Comparison of ENCODE assay signal across 17 cellular contexts in the genomic region with DNA sequence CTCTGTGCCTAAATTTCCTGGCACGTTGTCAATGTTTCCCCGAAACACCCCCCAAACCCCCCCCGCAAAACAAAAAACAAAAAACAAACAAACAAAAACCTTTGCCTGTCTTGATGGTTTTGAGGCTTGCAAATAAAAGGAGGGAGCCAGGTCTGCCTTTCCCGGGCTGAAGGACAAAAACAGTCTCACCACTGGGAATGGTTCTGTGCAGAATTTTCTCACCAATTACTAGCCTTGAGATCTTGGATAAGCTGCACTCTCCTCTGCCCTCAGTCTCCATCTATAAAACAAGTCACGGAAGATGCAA. TPM values are rescaled to one million over a fixed set of nuclear protein-coding genes. Genes with fewer than 3 reads are reported as not detected.
DNase-seq lines count a peak whose midpoint lies in the region; ATAC-seq, FAIRE-seq and TF ChIP-seq lines count a peak whose summit lies in the region.
"Had no signal": no experiment of that assay in that cellular context is flagged by ENCODE, and none has a peak within 500 bp of the region (broad histone marks: within the 10 kb centered on the region; RNA-seq: fewer than 3 reads in every experiment).

No MANE protein-coding gene starts in this region.

- peaks cover 4% of the 10 kb centered on the region for H3K4me1 ChIP-seq in KMS-11 (ENCODE audit: low read depth, poor library complexity, severe bottlenecking)
- H3K4me1 ChIP-seq in GM12878 (ENCODE audit: control insufficient read depth, insufficient read depth, low read length): peaks cover 14% of the 10 kb centered on the region
- peaks cover 0 to 50% (median 28%) of the 10 kb centered on the region in 6 donors for H3K4me1 ChIP-seq in spleen

- no peak for ATAC-seq in GM12878
- ATAC-seq: esophagus mucosa had no signal

- no peaks in the 10 kb centered on the region for H4K20me1 ChIP-seq in KMS-11 (ENCODE audit: insufficient read depth)
- no peaks in the 10 kb centered on the region for H4K20me1 ChIP-seq in GM12878 (ENCODE audit: control insufficient read depth, insufficient read depth)

- RAD21 ChIA-PET in GM12878 (lab: Charles Lee; ENCODE audit: unreplicated experiment): interaction anchor here (1.0 to 1.3 kb wide), 2 partner anchors 47 to 83 kb away, joined by 3 read pairs; no protein-coding TSS in a partner anchor

- TF ChIP-seq POLR2A in GM12878 (IDR thresholded peaks at IDR 0.05; ENCODE audit: low read depth, low read length) (no peak), spleen (IDR thresholded peaks at IDR 0.05) (no peak)

- no peaks in the 10 kb centered on the region for H3K27me3 ChIP-seq in KMS-11 (ENCODE audit: insufficient read depth, low read depth)
- H3K27me3 ChIP-seq in GM12878 (replicated peaks in 1 of 2; ENCODE audit: control insufficient read depth in 2 of 2, insufficient read depth in 2 of 2, low read length in 1 of 2): peaks cover 5 to 9% of the 10 kb centered on the region in 2 experiments
- H3K27me3 ChIP-seq in spleen (replicated peaks in 1 of 7): peaks cover 9 to 100% (median 96%) of the 10 kb centered on the region in 7 donors

- no peak for TF ChIP-seq EP300 in GM12878 (IDR thresholded peaks at IDR 0.05; ENCODE audit: borderline replicate concordance in 1 of 2, control insufficient read depth in 1 of 2, low read depth in 2 of 2, low read length in 2 of 2)

- H3K4me3 Mint-ChIP-seq in activated naive CD4-positive, alpha-beta T cell treated with anti-CD3 and anti-CD28 coated beads, Interleukin-2, amount 50 U/mL, for 24 hours: peak overlapping the region; percentile 44
- H3K4me3 Mint-ChIP-seq in type B pancreatic cell (peak overlapping the region; percentile 38), Calu3 (ENCODE audit: low read depth, unreplicated experiment) (no peak overlapping the region)

- DNase-seq in activated naive CD4-positive, alpha-beta T cell treated with anti-CD3 and anti-CD28 coated beads, Interleukin-2, amount 50 U/mL, for 16 hours: no peak
- DNase-seq in GM12878 (ENCODE audit: low read depth, low spot score) (no peak), type B pancreatic cell (ENCODE audit: extremely low spot score, unreplicated experiment) (no peak), inferior parietal cortex (ENCODE audit: extremely low spot score) (no peak), Calu3 (no peak), spleen (no peak)
- DNase-seq: dermis blood vessel endothelial cell; DND-41; NCI-H2081; nucleus accumbens; stimulated activated naive CD4-positive, alpha-beta T cell had no signal

- H2AFZ ChIP-seq in KMS-11 (ENCODE audit: low read depth) (no peak overlapping the region), GM12878 (ENCODE audit: control insufficient read depth, low read depth, low read length) (no peak overlapping the region)

- CTCF ChIA-PET in GM12878 (lab: Yijun Ruan, JAX): interaction anchor here (0.6 kb wide), 1 partner anchor 129 kb away, joined by 3 read pairs; no protein-coding TSS in a partner anchor
- CTCF ChIA-PET in Calu3 (lab: Charles Lee): interaction anchor here (0.6 kb wide), 1 partner anchor 8 kb away, joined by 4 read pairs; no protein-coding TSS in a partner anchor

- TF ChIP-seq CTCF in KMS-11 (conservative IDR thresholded peaks at IDR 0.05; ENCODE audit: low read depth, low read length) (no peak), GM12878 (IDR thresholded peaks at IDR 0.05 in 2 of 3, conservative IDR thresholded peaks at IDR 0.05 in 1 of 3; ENCODE audit: control insufficient read depth in 2 of 3, extremely low read depth in 1 of 3, insufficient read depth in 1 of 3, low read depth in 3 of 3, low read length in 3 of 3) (no peak), type B pancreatic cell (conservative IDR thresholded peaks at IDR 0.05) (no peak), Calu3 (IDR thresholded peaks at IDR 0.05; ENCODE audit: unreplicated experiment) (no peak), spleen (IDR thresholded peaks at IDR 0.05 in 8 of 11, conservative IDR thresholded peaks at IDR 0.05 in 3 of 11) (no peak)

- H3K27me3 Mint-ChIP-seq in activated naive CD4-positive, alpha-beta T cell treated with anti-CD3 and anti-CD28 coated beads, Interleukin-2, amount 50 U/mL, for 24 hours: peaks cover 72% of the 10 kb centered on the region
- H3K27me3 Mint-ChIP-seq in type B pancreatic cell (peaks cover 96% of the 10 kb centered on the region), Calu3 (ENCODE audit: unreplicated experiment) (peaks cover 16% of the 10 kb centered on the region)

- SMC1A ChIA-PET in GM12878 (lab: Charles Lee; ENCODE audit: uncharacterized antibody, unreplicated experiment): no interaction called here

- H3K9me3 Mint-ChIP-seq in activated naive CD4-positive, alpha-beta T cell treated with anti-CD3 and anti-CD28 coated beads, Interleukin-2, amount 50 U/mL, for 24 hours: no peaks in the 10 kb centered on the region
- H3K9me3 Mint-ChIP-seq in type B pancreatic cell (no peaks in the 10 kb centered on the region), Calu3 (ENCODE audit: low read depth, unreplicated experiment) (no peaks in the 10 kb centered on the region)

- H3K4me2 ChIP-seq in KMS-11: peak overlapping the region; percentile 88; the same call in 1 of the 2 replicates
- H3K4me2 ChIP-seq in GM12878 (ENCODE audit: control insufficient read depth, insufficient read depth): peak overlapping the region; percentile 78

- H3K9me3 ChIP-seq in GM12878 (replicated peaks; ENCODE audit: control insufficient read depth, insufficient read depth, low read length) (peaks cover 9% of the 10 kb centered on the region), spleen (peaks cover 0 to 23% (median 13%) of the 10 kb centered on the region in 8 donors)

- peak overlapping the region; percentile 72 for H3K4me3 ChIP-seq in KMS-11 (IDR thresholded peaks at IDR 0.05; ENCODE audit: insufficient read depth, low read depth, low read length)
- H3K4me3 ChIP-seq in GM12878: peak overlapping the region; percentile 53; the same call in 1 of the 2 replicates
- peak overlapping the region in 1 of 8 donors; percentile 44 for H3K4me3 ChIP-seq in spleen

- in situ Hi-C loops in GM12878 (cut with MboI): loop anchor here (25.0 kb wide), 1 partner anchor 1766 kb away; no protein-coding TSS in a partner anchor

- intact Hi-C loops in GM12878 (cut with micrococcal nuclease; ENCODE audit: unreplicated experiment) (loop anchor here (5.0 kb wide), 1 partner anchor 601 kb away; no protein-coding TSS in a partner anchor), Calu3 (cut with micrococcal nuclease; ENCODE audit: unreplicated experiment) (no loop called here), spleen (cut with DNase I; ENCODE audit: low total_unique reads) (no loop called here)

- peaks cover 26% of the 10 kb centered on the region for H3K4me1 Mint-ChIP-seq in activated naive CD4-positive, alpha-beta T cell treated with anti-CD3 and anti-CD28 coated beads, Interleukin-2, amount 50 U/mL, for 24 hours
- H3K4me1 Mint-ChIP-seq in type B pancreatic cell (ENCODE audit: unreplicated experiment) (peaks cover 4% of the 10 kb centered on the region), Calu3 (ENCODE audit: low read depth, unreplicated experiment) (no peaks in the 10 kb centered on the region)

- POLR2A ChIA-PET in GM12878 (lab: Charles Lee): no interaction called here

- no peak overlapping the region for H3K27ac Mint-ChIP-seq in activated naive CD4-positive, alpha-beta T cell treated with anti-CD3 and anti-CD28 coated beads, Interleukin-2, amount 50 U/mL, for 24 hours
- H3K27ac Mint-ChIP-seq in type B pancreatic cell: no peak overlapping the region
- H3K27ac Mint-ChIP-seq in Calu3 (ENCODE audit: unreplicated experiment): no peak overlapping the region
- H3K27ac Mint-ChIP-seq: activated T-helper 2 cell treated with anti-CD3 and anti-CD28 coated beads, Interferon-gamma antibody, Interleukin-2, Interleukin-4, amounts not matched to agents 10 μg/mL and 5 μg/mL and 100 μg/mL, durations not matched to agents 14 hours and 24 hours and 36 hours had no signal

- H3K9ac ChIP-seq in KMS-11 (no peak overlapping the region), GM12878 (ENCODE audit: control insufficient read depth, insufficient read depth, low read length) (no peak overlapping the region)

- 3% methylated on average over 5 of the region's 5 CpGs for whole genome bisulfite sequencing in GM12878 (ENCODE audit: insufficient coverage, insufficient replicate concordance, low lambda C conversion rate, missing lambda C conversion rate)
- 14 to 21% (median 15%) methylated on average over 4 to 5 of the region's 5 CpGs for WGBS in spleen, 5 donors

- H3K36me3 Mint-ChIP-seq in activated naive CD4-positive, alpha-beta T cell treated with anti-CD3 and anti-CD28 coated beads, Interleukin-2, amount 50 U/mL, for 24 hours: peaks cover 4% of the 10 kb centered on the region
- H3K36me3 Mint-ChIP-seq in type B pancreatic cell: no peaks in the 10 kb centered on the region
- no peaks in the 10 kb centered on the region for H3K36me3 Mint-ChIP-seq in Calu3 (ENCODE audit: insufficient read depth, unreplicated experiment)

- H3K27ac ChIP-seq in KMS-11 (no peak overlapping the region), GM12878 (ENCODE audit: control insufficient read depth, insufficient read depth) (no peak overlapping the region), spleen (no peak overlapping the region)

- H3K79me2 ChIP-seq in KMS-11 (ENCODE audit: insufficient read depth, low read depth) (no peaks in the 10 kb centered on the region), GM12878 (ENCODE audit: control insufficient read depth, insufficient read depth, low read length) (no peaks in the 10 kb centered on the region)

- TF ChIP-seq RAD21 in GM12878 (IDR thresholded peaks at IDR 0.05; ENCODE audit: insufficient read depth, low read depth, low read length): no peak

- no peaks in the 10 kb centered on the region for H3K36me3 ChIP-seq in KMS-11 (ENCODE audit: insufficient read depth)
- H3K36me3 ChIP-seq in GM12878 (ENCODE audit: control insufficient read depth in 2 of 2, insufficient read depth in 2 of 2, low read length in 1 of 2): no peaks in the 10 kb centered on the region
- H3K36me3 ChIP-seq in spleen: no peaks in the 10 kb centered on the region

- no peak for FAIRE-seq in GM12878 (lab: Jason Lieb, UNC)

- BruUV-seq in GM12878 (replicated peaks; lab: Mats Ljungman, UMichigan) (no TSS peak), Calu3 (replicated peaks; lab: Mats Ljungman, UMichigan) (no TSS peak)

RNA-seq across cellular contexts. Expression of a gene that starts 15.5 kb away (rescaled TPM):
- not detected in 2 replicates for total RNA-seq in GM12878 (2013; cell fraction: nucleolus; rRNA removed)
- total RNA-seq in GM12878 (2014; rRNA removed): not detected in 2 replicates
- not detected in 2 replicates for total RNA-seq in GM12878 (2014; rRNA removed; fragmentation: Illumina TruSeq; extraction: Trizol)
- total RNA-seq in GM12878 (2021): not detected in 2 replicates
- not detected for polyA plus RNA-seq in GM12878 (2011; ENCODE audit: low read depth)
- not detected in 2 replicates for polyA plus RNA-seq in GM12878 (2011; rRNA removed)
- not detected in 2 replicates for polyA plus RNA-seq in GM12878 (2011; cell fraction: cytosol; rRNA removed)
- polyA plus RNA-seq in GM12878 (2011; cell fraction: nucleus; rRNA removed): not detected in 2 replicates
- not detected in 2 replicates for polyA plus RNA-seq in GM12878 (2012)
- not detected in 2 replicates for polyA plus RNA-seq in GM12878 (2014; fragmentation: Illumina TruSeq; extraction: Trizol)
- not detected for polyA plus RNA-seq in GM12878 (2014; fragmentation: Nextera tagmentation; extraction: Ambion mirVana)
- 0.10 TPM in 1 of 2 replicates, not detected in the other for polyA plus RNA-seq in GM12878 (2014; rRNA removed)
- not detected for polyA plus RNA-seq in GM12878 (2016; fragmentation: Nextera tagmentation; extraction: Ambion mirVana)
- not detected in 2 replicates for polyA minus RNA-seq in GM12878 (2011; rRNA and poly(A)+ RNA removed)
- not detected in 2 replicates for polyA minus RNA-seq in GM12878 (2011; cell fraction: cytosol; rRNA and poly(A)+ RNA removed)
- not detected in 2 replicates for polyA minus RNA-seq in GM12878 (2011; cell fraction: nucleus; rRNA and poly(A)+ RNA removed)
- 0.79 and 6.0 TPM in 2 replicates for total RNA-seq in type B pancreatic cell (ENCODE audit: low replicate concordance)
- 0.12 TPM in 1 of 2 replicates, not detected in the other for total RNA-seq in Calu3 (2022)
- total RNA-seq in spleen: 1 to 10 TPM in 6 of 7 donors, under 1 TPM in 1; 0.57 to 3.1 (median 1.7) TPM
- polyA plus RNA-seq in spleen: 1 to 10 TPM in 1 of 3 donors, under 1 TPM in 2; 0.83 to 1.5 (median 0.83) TPM
- total RNA-seq: activated T-helper 2 cell treated with anti-CD3 and anti-CD28 coated beads, Interferon-gamma antibody, Interleukin-2, Interleukin-4, amounts not matched to agents 10 μg/mL and 5 μg/mL and 100 μg/mL, durations not matched to agents 14 hours and 24 hours and 36 hours; dermis blood vessel endothelial cell; esophagus mucosa; T-helper 2 cell treated with Interferon-gamma antibody and Interleukin-4, amounts not matched to agents 100 ng/mL and 5 ng/mL, for 36 hours had no signal
- polyA plus RNA-seq: urinary bladder had no signal

RNA-seq across cellular contexts. Expression of a gene that starts 44.6 kb away (rescaled TPM):
- 24.0 and 28.0 TPM in 2 replicates for total RNA-seq in GM12878 (2013; cell fraction: nucleolus; rRNA removed)
- total RNA-seq in GM12878 (2014; rRNA removed) (12.2 and 16.9 TPM in 2 replicates), GM12878 (2014; rRNA removed; fragmentation: Illumina TruSeq; extraction: Trizol) (18.6 and 21.6 TPM in 2 replicates), GM12878 (2021) (12.2 and 13.2 TPM in 2 replicates), type B pancreatic cell (ENCODE audit: low replicate concordance) (16.4 and 20.8 TPM in 2 replicates), Calu3 (2022) (10.6 and 11.3 TPM in 2 replicates), spleen (10 to 100 TPM; 15.0 to 23.4 (median 19.9) TPM)
- 8.5 TPM for polyA plus RNA-seq in GM12878 (2011; ENCODE audit: low read depth)
- polyA plus RNA-seq in GM12878 (2011; rRNA removed) (29.3 and 42.7 TPM in 2 replicates), GM12878 (2014; fragmentation: Illumina TruSeq; extraction: Trizol) (20.0 and 25.9 TPM in 2 replicates), GM12878 (2014; fragmentation: Nextera tagmentation; extraction: Ambion mirVana) (10 to 100 TPM in 1 of 2 experiments, 1 to 10 TPM in 1; 5.8 to 10.6 TPM), GM12878 (2014; rRNA removed) (12.8 and 15.1 TPM in 2 replicates), GM12878 (2016; fragmentation: Nextera tagmentation; extraction: Ambion mirVana) (10 to 100 TPM; 25.2 to 27.8 TPM), spleen (10 to 100 TPM in 2 of 3 donors, 1 to 10 TPM in 1; 9.9 to 18.9 (median 12.7) TPM)
- polyA plus RNA-seq in GM12878 (2011; cell fraction: cytosol; rRNA removed): 11.2 and 15.6 TPM in 2 replicates
- polyA plus RNA-seq in GM12878 (2011; cell fraction: nucleus; rRNA removed): 12.9 and 14.0 TPM in 2 replicates
- polyA plus RNA-seq in GM12878 (2012): 9.7 and 13.7 TPM in 2 replicates
- polyA minus RNA-seq in GM12878 (2011; rRNA and poly(A)+ RNA removed): 11.0 and 12.4 TPM in 2 replicates
- 3.2 and 4.8 TPM in 2 replicates for polyA minus RNA-seq in GM12878 (2011; cell fraction: cytosol; rRNA and poly(A)+ RNA removed)
- 18.9 and 29.9 TPM in 2 replicates for polyA minus RNA-seq in GM12878 (2011; cell fraction: nucleus; rRNA and poly(A)+ RNA removed)
